Comparison of ENCODE assay signal across 14 cellular contexts in genomic region chr5:38455797-38456330, GRCh38.
DNase-seq lines count a peak whose midpoint lies in the region; ATAC-seq, FAIRE-seq and TF ChIP-seq lines count a peak whose summit lies in the region.
"Had no signal": no experiment of that assay in that cellular context is flagged by ENCODE, and none has a peak within 500 bp of the region (broad histone marks: within the 10 kb centered on the region; RNA-seq: fewer than 3 reads in every experiment).

No MANE protein-coding gene starts in this region.

- H3K4me1 ChIP-seq in right lobe of liver (no peaks in the 10 kb centered on the region), HepG2 (ENCODE audit: insufficient read depth, low read length) (no peaks in the 10 kb centered on the region), vagina (peaks cover 5% of the 10 kb centered on the region)
- H3K4me1 ChIP-seq: breast epithelium, thyroid gland had no signal

- in situ Hi-C loops in HepG2 (cut with HindIII; ENCODE audit: extremely low pct_ligation_motif_present, low pct_unique_long_range_greater_than_20kb), result no loop called here

- intact Hi-C loops in right lobe of liver (cut with DNase I) (no loop called here), HepG2 (cut with micrococcal nuclease; ENCODE audit: unreplicated experiment) (no loop called here), vagina (cut with DNase I) (no loop called here)

- no peak overlapping the region for H3K9ac ChIP-seq in HepG2 (ENCODE audit: insufficient read depth, low read depth, low read length)

- DNase-seq in right lobe of liver (no peak), HepG2 (ENCODE audit: low spot score) (no peak), vagina (ENCODE audit: extremely low spot score in 2 of 2) (peak; percentile 64 to 77), NCI-H774 (lab: John Stamatoyannopoulos, UW) (no peak), HK-2 (ENCODE audit: unreplicated experiment) (no peak)
- DNase-seq: activated naive CD4-positive, alpha-beta T cell; MM.1S; NCI-H2107; thyroid gland had no signal

- 42% methylated on average over 5 of the region's 8 CpGs for WGBS in right lobe of liver (ENCODE audit: insufficient coverage, low coverage, low lambda C conversion rate, missing lambda C conversion rate)
- 22% methylated on average over 7 of the region's 8 CpGs for WGBS in HepG2 (ENCODE audit: low lambda C conversion rate)

- ATAC-seq in right lobe of liver, result peak in 3 of 4 donors; percentile 27 to 52 (median 42)
- no peak for ATAC-seq in HepG2
- ATAC-seq in HG02642 (IDR thresholded peaks at IDR 0.05; ENCODE audit: poor library complexity, unreplicated experiment), result peak; percentile 27
- ATAC-seq in HG03460 (IDR thresholded peaks at IDR 0.05; ENCODE audit: unreplicated experiment), result peak; percentile 45
- no peak for ATAC-seq in GM18519 (IDR thresholded peaks at IDR 0.05; ENCODE audit: low FRiP score, unreplicated experiment)

- BruUV-seq in HepG2 (replicated peaks; lab: Mats Ljungman, UMichigan), result no TSS peak

- POLR2A ChIA-PET in HepG2 (lab: Yijun Ruan, JAX), result no interaction called here

- H2AFZ ChIP-seq in HepG2 (ENCODE audit: low read length), result no peak overlapping the region

- no peaks in the 10 kb centered on the region for H3K36me3 ChIP-seq in right lobe of liver
- no peaks in the 10 kb centered on the region for H3K36me3 ChIP-seq in HepG2 (replicated peaks in 1 of 2; ENCODE audit: control insufficient read depth in 1 of 2, insufficient read depth in 2 of 2, low read length in 2 of 2)
- no peaks in the 10 kb centered on the region for H3K36me3 ChIP-seq in vagina
- H3K36me3 ChIP-seq: breast epithelium, SJSA1, thyroid gland had no signal

- H3K4me3 ChIP-seq in right lobe of liver (no peak overlapping the region), HepG2 (replicated peaks in 1 of 3; ENCODE audit: insufficient read depth in 1 of 3, low read depth in 2 of 3, low read length in 3 of 3) (no peak overlapping the region), vagina (no peak overlapping the region)
- H3K4me3 ChIP-seq: breast epithelium, SJSA1, thyroid gland had no signal

- no peaks in the 10 kb centered on the region for H3K79me2 ChIP-seq in HepG2 (ENCODE audit: insufficient read depth, low read length)

- TF ChIP-seq POLR2A in right lobe of liver (IDR thresholded peaks at IDR 0.05) (no peak), HepG2 (IDR thresholded peaks at IDR 0.05; ENCODE audit: insufficient read depth in 1 of 2, low read depth in 2 of 2, low read length in 2 of 2) (no peak), vagina (IDR thresholded peaks at IDR 0.05) (no peak)

- no peaks in the 10 kb centered on the region for H3K27me3 ChIP-seq in right lobe of liver
- H3K27me3 ChIP-seq in HepG2 (ENCODE audit: control insufficient read depth in 1 of 2, insufficient read depth in 2 of 2, low read length in 2 of 2), result peaks cover 2 to 31% of the 10 kb centered on the region in 2 experiments; a peak in 4 of 5 replicates
- H3K27me3 ChIP-seq in vagina, result no peaks in the 10 kb centered on the region
- H3K27me3 ChIP-seq: breast epithelium, SJSA1, thyroid gland had no signal

- H3K9me3 ChIP-seq in right lobe of liver (no peaks in the 10 kb centered on the region), HepG2 (ENCODE audit: low read length) (no peaks in the 10 kb centered on the region), vagina (no peaks in the 10 kb centered on the region)
- H3K9me3 ChIP-seq: breast epithelium, SJSA1, thyroid gland had no signal

- no peaks in the 10 kb centered on the region for H4K20me1 ChIP-seq in HepG2 (ENCODE audit: insufficient read depth, low read length)

- TF ChIP-seq RAD21 in HepG2 (CRISPR knock-in tag; IDR thresholded peaks at IDR 0.05), result no peak

- TF ChIP-seq CTCF in right lobe of liver (IDR thresholded peaks at IDR 0.05), result no peak
- TF ChIP-seq CTCF in HepG2 (CRISPR knock-in tag; IDR thresholded peaks at IDR 0.05), result no peak
- no peak for TF ChIP-seq CTCF in vagina (IDR thresholded peaks at IDR 0.05)

- CTCF ChIA-PET in HepG2 (lab: Yijun Ruan, JAX; ENCODE audit: low intra/inter-chr PET ratio, low total read pairs), result no interaction called here

- H3K4me2 ChIP-seq in HepG2 (ENCODE audit: low read depth, low read length), result no peak overlapping the region

- TF ChIP-seq EP300 in HepG2 (IDR thresholded peaks at IDR 0.05; ENCODE audit: low read depth in 2 of 2, low read length in 2 of 2), result no peak
- TF ChIP-seq EP300 in HepG2 (CRISPR knock-in tag; IDR thresholded peaks at IDR 0.05; ENCODE audit: borderline replicate concordance), result no peak

- H3K27ac ChIP-seq in right lobe of liver, result no peak overlapping the region
- no peak overlapping the region for H3K27ac ChIP-seq in HepG2 (ENCODE audit: extremely low read length, insufficient read depth, low read length)
- no peak overlapping the region for H3K27ac ChIP-seq in vagina
- H3K27ac ChIP-seq: breast epithelium, SJSA1, thyroid gland had no signal

- FAIRE-seq in HepG2 (lab: Jason Lieb, UNC), result no peak

TF ChIP-seq in HepG2, 621 proteins besides CTCF, POLR2A, EP300 and RAD21:
- no peak for TF ChIP-seq ARID4A (CRISPR knock-in tag; IDR thresholded peaks at IDR 0.05; ENCODE audit: borderline replicate concordance)
- TF ChIP-seq ZFP36 (IDR thresholded peaks at IDR 0.05; ENCODE audit: borderline replicate concordance, low read depth, low read length, partially characterized antibody), result no peak
- no peak for TF ChIP-seq DR1 (CRISPR knock-in tag; IDR thresholded peaks at IDR 0.05)
- no peak for TF ChIP-seq ZFP37 (CRISPR knock-in tag; IDR thresholded peaks at IDR 0.05; ENCODE audit: borderline replicate concordance)
- no peak for TF ChIP-seq HIC2 (CRISPR knock-in tag; IDR thresholded peaks at IDR 0.05; ENCODE audit: low read depth)
- no peak for TF ChIP-seq ZC3H4 (CRISPR knock-in tag; IDR thresholded peaks at IDR 0.05; ENCODE audit: borderline replicate concordance)
- TF ChIP-seq ZSCAN25 (CRISPR knock-in tag; IDR thresholded peaks at IDR 0.05), result no peak
- no peak for TF ChIP-seq ZFY (CRISPR knock-in tag; IDR thresholded peaks at IDR 0.05)
- no peak for TF ChIP-seq ZBTB42 (CRISPR knock-in tag; IDR thresholded peaks at IDR 0.05)
- no peak for TF ChIP-seq TERF1 (CRISPR knock-in tag; IDR thresholded peaks at IDR 0.05)
- no peak for TF ChIP-seq ZNF24 (IDR thresholded peaks at IDR 0.05)
- no peak for TF ChIP-seq CAMTA2 (CRISPR knock-in tag; IDR thresholded peaks at IDR 0.05; ENCODE audit: borderline replicate concordance)

Comparison
In these comparisons a context has a peak if more than half of its experiments do, and no peak if none do; other contexts are left out.
1. ATAC-seq: peak in right lobe of liver (3 of 4), HG02642 (single experiment) and HG03460 (single experiment); none in HepG2 (single experiment) and GM18519 (single experiment).
2. DNase-seq: peak in vagina (2 of 2); none in right lobe of liver (0 of 3), HepG2 (single experiment), NCI-H774 (single experiment) and HK-2 (single experiment).